2 cellular contexts compared by ENCODE assay signal in the genomic region with DNA sequence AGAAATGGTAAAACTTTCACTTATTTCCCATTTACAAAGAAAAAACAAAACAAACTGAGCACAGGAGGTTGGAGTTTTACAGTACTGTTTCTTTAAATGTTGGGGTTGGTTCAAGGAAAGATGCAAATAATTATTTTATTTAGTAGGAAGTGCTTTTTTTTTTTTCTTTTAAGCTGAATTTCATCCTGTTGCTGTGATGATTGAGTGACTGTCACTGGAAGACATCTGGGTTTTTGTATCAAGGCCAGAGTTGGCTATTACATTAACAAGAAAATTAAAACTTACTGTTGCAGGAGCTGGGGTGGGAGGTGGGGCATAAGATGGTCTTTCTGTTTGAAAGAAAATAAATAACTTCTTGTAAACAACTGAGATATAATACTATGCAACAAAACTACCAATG.
A peak's percentile ranks its signal among the peaks of the same experiment; 100 is the strongest.
TF ChIP-seq lines count a peak whose summit lies in the region.

No MANE protein-coding gene starts in this region.

TF ChIP-seq in HepG2, 621 proteins besides CTCF, POLR2A, EP300 and RAD21:
- TF ChIP-seq TBL1XR1 (IDR thresholded peaks at IDR 0.05; ENCODE audit: borderline replicate concordance, low read length, partially characterized antibody), result no peak
- 0 out of 2 replicates have a peak, but pooled peaks have one; percentile 30 for TF ChIP-seq RBFOX2 (IDR thresholded peaks at IDR 0.05; ENCODE audit: low read depth, low read length)

TF ChIP-seq in GM12891, 5 proteins besides CTCF, POLR2A, EP300 and RAD21:
- no peak for TF ChIP-seq POU2F2 (IDR thresholded peaks at IDR 0.05; ENCODE audit: low read depth, low read length)
- TF ChIP-seq PAX5 (IDR thresholded peaks at IDR 0.05; ENCODE audit: insufficient read depth, low read length, severe bottlenecking), result no peak
- no peak for TF ChIP-seq POLR2AphosphoS5 (IDR thresholded peaks at IDR 0.05; ENCODE audit: low read depth, low read length)
- TF ChIP-seq SPI1 (IDR thresholded peaks at IDR 0.05; ENCODE audit: low read depth, low read length), result no peak
- no peak for TF ChIP-seq TAF1 (IDR thresholded peaks at IDR 0.05; ENCODE audit: low read depth, low read length)
